Comparison of ENCODE assay signal across 1 cellular context in genomic region chr1:109094377-109094803, GRCh38.
TF ChIP-seq lines count a peak whose summit lies in the region.

No MANE protein-coding gene starts in this region.

TF ChIP-seq in HEK293, 187 proteins besides CTCF, POLR2A, EP300 and RAD21 (continued from another document):
- no peak for TF ChIP-seq TSHZ1 (tag by site-specific recombination; IDR thresholded peaks at IDR 0.05; ENCODE audit: borderline replicate concordance)
- no peak for TF ChIP-seq ZNF26 (tag by site-specific recombination; IDR thresholded peaks at IDR 0.05)
- peak; percentile 77 for TF ChIP-seq ZBTB17 (tag by site-specific recombination; IDR thresholded peaks at IDR 0.05)
- TF ChIP-seq ZNF529 (tag by site-specific recombination; IDR thresholded peaks at IDR 0.05; ENCODE audit: insufficient replicate concordance): no peak
- TF ChIP-seq SCRT1 (tag by site-specific recombination; IDR thresholded peaks at IDR 0.05; ENCODE audit: borderline replicate concordance): peak; percentile 49; the same call in 1 of the 2 replicates
- peak; percentile 78; the same call in 1 of the 2 replicates for TF ChIP-seq ZNF10 (tag by site-specific recombination; IDR thresholded peaks at IDR 0.05)
- no peak for TF ChIP-seq ZNF76 (tag by site-specific recombination; IDR thresholded peaks at IDR 0.05; ENCODE audit: borderline replicate concordance, low read depth)
- TF ChIP-seq ZNF19 (tag by site-specific recombination; IDR thresholded peaks at IDR 0.05; ENCODE audit: low read depth): no peak
- no peak for TF ChIP-seq ZSCAN5A (tag by site-specific recombination; IDR thresholded peaks at IDR 0.05)
- TF ChIP-seq ZNF843 (tag by site-specific recombination; IDR thresholded peaks at IDR 0.05): no peak
- TF ChIP-seq GLIS1 (tag by site-specific recombination; IDR thresholded peaks at IDR 0.05): no peak
- TF ChIP-seq SP7 (tag by site-specific recombination; IDR thresholded peaks at IDR 0.05): peak; percentile 93
- TF ChIP-seq GLI2 (tag by site-specific recombination; IDR thresholded peaks at IDR 0.05; ENCODE audit: borderline replicate concordance, low read depth): no peak
- no peak for TF ChIP-seq ZSCAN16 (tag by site-specific recombination; IDR thresholded peaks at IDR 0.05)
- no peak for TF ChIP-seq ZNF747 (tag by site-specific recombination; IDR thresholded peaks at IDR 0.05)
- TF ChIP-seq ZNF155 (tag by site-specific recombination; IDR thresholded peaks at IDR 0.05): no peak
- no peak for TF ChIP-seq ZNF530 (tag by site-specific recombination; IDR thresholded peaks at IDR 0.05; ENCODE audit: low read depth)
- TF ChIP-seq ZEB2 (tag by site-specific recombination; IDR thresholded peaks at IDR 0.05): no peak; the same call in 1 of the 2 replicates
- no peak for TF ChIP-seq ZNF274 (IDR thresholded peaks at IDR 0.05; ENCODE audit: low read length)
- no peak for TF ChIP-seq ZNF274 (tag by site-specific recombination; IDR thresholded peaks at IDR 0.05; ENCODE audit: borderline replicate concordance)
- no peak for TF ChIP-seq ZNF768 (tag by site-specific recombination; IDR thresholded peaks at IDR 0.05)
- 0 out of 2 replicates have a peak, but pooled peaks have one; percentile 32 for TF ChIP-seq ZFP37 (tag by site-specific recombination; IDR thresholded peaks at IDR 0.05)
- no peak for TF ChIP-seq YY2 (tag by site-specific recombination; IDR thresholded peaks at IDR 0.05)
- TF ChIP-seq KLF17 (tag by site-specific recombination; IDR thresholded peaks at IDR 0.05): 0 out of 2 replicates have a peak, but pooled peaks have one; percentile 39
- TF ChIP-seq ZNF501 (tag by site-specific recombination; IDR thresholded peaks at IDR 0.05): no peak
- TF ChIP-seq PRDM2 (tag by site-specific recombination; IDR thresholded peaks at IDR 0.05; ENCODE audit: borderline replicate concordance): no peak
- no peak for TF ChIP-seq ZBTB6 (tag by site-specific recombination; IDR thresholded peaks at IDR 0.05)
- TF ChIP-seq PBX3 (CRISPR knock-in tag; IDR thresholded peaks at IDR 0.05): no peak
- peak; percentile 40; the same call in 1 of the 2 replicates for TF ChIP-seq ZBTB21 (tag by site-specific recombination; IDR thresholded peaks at IDR 0.05)
